ENCODE assay signal across 8 cellular contexts in the genomic region with DNA sequence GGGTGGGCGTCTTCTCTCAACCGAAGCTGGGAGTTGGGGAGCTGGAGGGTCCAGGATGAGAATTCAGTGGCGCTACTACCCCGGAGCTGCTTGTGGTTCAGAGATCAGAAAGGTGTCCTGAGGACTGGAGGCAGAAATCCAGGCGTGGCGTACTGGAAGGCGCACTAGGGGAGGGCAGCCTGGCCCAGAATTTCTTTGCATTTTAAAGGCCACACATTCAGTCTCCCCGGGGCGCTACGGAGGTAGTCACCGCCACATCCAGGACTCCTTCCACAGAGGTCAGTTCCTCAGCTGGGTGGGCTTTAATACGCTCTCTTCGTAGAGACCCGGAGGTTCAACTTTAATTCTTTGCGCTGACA. TPM values are rescaled to one million over a fixed set of nuclear protein-coding genes. Genes with fewer than 3 reads are reported as not detected.
DNase-seq lines count a peak whose midpoint lies in the region; FAIRE-seq and TF ChIP-seq lines count a peak whose summit lies in the region.

No MANE protein-coding gene starts in this region.

- CTCF ChIA-PET in mammary epithelial cell (lab: Charles Lee; ENCODE audit: low non-redundant PET), result no interaction called here

- no peak overlapping the region for H2BK15ac ChIP-seq in H9 (ENCODE audit: low read depth, low read length)

- no peak overlapping the region for H2BK120ac ChIP-seq in H9 (ENCODE audit: low read depth, low read length, poor library complexity, severe bottlenecking)

- peak overlapping the region; percentile 75 to 89 for H3K4me3 Mint-ChIP-seq in H9

- H3K18ac ChIP-seq in H9 (ENCODE audit: insufficient read length, low read depth, low read length), result no peak overlapping the region

- H3K9ac ChIP-seq in H9 (ENCODE audit: extremely low read depth, insufficient read length, low read length) (peak overlapping the region; percentile 28), mammary epithelial cell (ENCODE audit: insufficient read depth, low read length) (peak overlapping the region; percentile 97)

- H3K36me3 Mint-ChIP-seq in H9 (ENCODE audit: insufficient read depth in 1 of 3, low read depth in 3 of 3), result no peaks in the 10 kb centered on the region

- intact Hi-C loops in mammary epithelial cell (cut with micrococcal nuclease) (loop anchor here (1.0 to 5.0 kb wide), 4 partner anchors 57 to 1429 kb away; no protein-coding TSS in a partner anchor), lower leg skin (cut with DNase I; ENCODE audit: low total_unique reads) (no loop called here)

- DNase-seq in H9 (no peak), NCI-H146 (lab: John Stamatoyannopoulos, UW) (peak; percentile 42), mammary epithelial cell (no peak), lower leg skin (ENCODE audit: low spot score in 2 of 2) (peak in 1 of 2 donors; percentile 87), Ammon's horn (ENCODE audit: low spot score) (no peak), GM12891 (ENCODE audit: insufficient read length, low spot score) (no peak)

- H3K27ac ChIP-seq in H9 (ENCODE audit: insufficient read length, low read depth, low read length), result no peak overlapping the region
- peak overlapping the region; percentile 71 for H3K27ac ChIP-seq in mammary epithelial cell (ENCODE audit: insufficient read depth, low read depth, low read length)
- peak overlapping the region; percentile 82 for H3K27ac ChIP-seq in urinary bladder (ENCODE audit: low read depth)

- no peaks in the 10 kb centered on the region for H3K9me3 Mint-ChIP-seq in H9

- no CpG with 5 or more reads among the region's 15 CpGs for WGBS in H9 (ENCODE audit: extremely low coverage, insufficient read length, low lambda C conversion rate)
- 2% methylated on average over 14 of the region's 15 CpGs for WGBS in mammary epithelial cell (ENCODE audit: low coverage, missing lambda C conversion rate)
- 3 to 4% methylated on average over 13 to 15 of the region's 15 CpGs for WGBS in lower leg skin, 2 donors
- WGBS in urinary bladder, result 2% methylated on average over 15 of the region's 15 CpGs

- H4K5ac ChIP-seq in H9 (ENCODE audit: insufficient read length, low read depth, low read length), result no peak overlapping the region

- H2BK5ac ChIP-seq in H9 (ENCODE audit: insufficient read length, low read length), result no peak overlapping the region

- no peak overlapping the region for H4K8ac ChIP-seq in H9 (replicated peaks; ENCODE audit: insufficient read length, low read depth, low read length)

- H3K4me3 ChIP-seq in GM12875 (ENCODE audit: low read depth, low read length), result peak overlapping the region; percentile 54
- peak overlapping the region; percentile 61 to 88 (median 76) for H3K4me3 ChIP-seq in mammary epithelial cell (replicated peaks in 1 of 3; ENCODE audit: insufficient read depth in 1 of 3, low read depth in 2 of 3, low read length in 3 of 3)
- H3K4me3 ChIP-seq in lower leg skin (ENCODE audit: low read depth, poor library complexity, severe bottlenecking), result peak overlapping the region; percentile 54
- peak overlapping the region; percentile 81 for H3K4me3 ChIP-seq in urinary bladder (ENCODE audit: low read depth, low read length)

- no peaks in the 10 kb centered on the region for H3K79me2 ChIP-seq in H9 (ENCODE audit: insufficient read depth, low read length)
- H3K79me2 ChIP-seq in mammary epithelial cell (ENCODE audit: insufficient read depth, low read length), result peaks cover 50% of the 10 kb centered on the region

- peaks cover 51% of the 10 kb centered on the region for H3K27me3 Mint-ChIP-seq in H9 (ENCODE audit: low read depth)

- no peak overlapping the region for H3K23ac ChIP-seq in H9 (ENCODE audit: insufficient read length, low read depth, low read length)

- no peak overlapping the region for H4K91ac ChIP-seq in H9 (ENCODE audit: insufficient read length, low read depth, low read length)

- H3K23me2 ChIP-seq in H9 (ENCODE audit: insufficient read length, low read depth, low read length, poor library complexity, severe bottlenecking), result peaks cover 7% of the 10 kb centered on the region

- no peak overlapping the region for H2BK12ac ChIP-seq in H9 (ENCODE audit: insufficient read length, low read depth, low read length)

- H2AK5ac ChIP-seq in H9 (ENCODE audit: insufficient read length, low read length), result no peak overlapping the region

- peaks cover 22% of the 10 kb centered on the region in 2 experiments for H3K4me1 Mint-ChIP-seq in H9

- H3K9me3 ChIP-seq in H9 (ENCODE audit: control insufficient read depth, low read depth, low read length) (no peaks in the 10 kb centered on the region), mammary epithelial cell (replicated peaks; ENCODE audit: insufficient read depth, low read length) (no peaks in the 10 kb centered on the region)

- TF ChIP-seq POLR2A in lower leg skin (IDR thresholded peaks at IDR 0.05), result no peak
- TF ChIP-seq POLR2A in GM12891 (IDR thresholded peaks at IDR 0.05; ENCODE audit: low read depth, low read length), result no peak

- no peaks in the 10 kb centered on the region; the same call in 1 of the 2 replicates for H3K4me1 ChIP-seq in H9 (ENCODE audit: insufficient read depth, low read length)
- peaks cover 39% of the 10 kb centered on the region for H3K4me1 ChIP-seq in mammary epithelial cell (ENCODE audit: insufficient read depth, low read length)
- no peaks in the 10 kb centered on the region for H3K4me1 ChIP-seq in urinary bladder (ENCODE audit: insufficient read depth)

- dilution Hi-C loops in mammary epithelial cell (cut with HindIII; ENCODE audit: low sequenced_read_pairs), result no loop called here

- H3K56ac ChIP-seq in H9 (ENCODE audit: insufficient read length, low read depth, low read length), result no peak overlapping the region

- H3K36me3 ChIP-seq in mammary epithelial cell (ENCODE audit: insufficient read depth, low read length) (no peaks in the 10 kb centered on the region), urinary bladder (ENCODE audit: insufficient read depth) (no peaks in the 10 kb centered on the region)

- H3K4ac ChIP-seq in H9 (ENCODE audit: low read depth, low read length), result no peak overlapping the region

- no peak overlapping the region for H3K27ac Mint-ChIP-seq in H9

- H4K20me1 ChIP-seq in H9 (ENCODE audit: control insufficient read depth, insufficient read depth, insufficient read length) (no peaks in the 10 kb centered on the region), mammary epithelial cell (ENCODE audit: insufficient read depth, low read length) (no peaks in the 10 kb centered on the region)

- H3T11ph ChIP-seq in H9 (ENCODE audit: low read length), result no peak overlapping the region

- FAIRE-seq in GM12891 (lab: Jason Lieb, UNC), result no peak

- H2BK20ac ChIP-seq in H9 (ENCODE audit: low read depth, low read length, poor library complexity, severe bottlenecking), result no peak overlapping the region

- no TSS peak for BruUV-seq in mammary epithelial cell (replicated peaks; lab: Mats Ljungman, UMichigan)

- H3K14ac ChIP-seq in H9 (ENCODE audit: insufficient read depth, low read length), result no peak overlapping the region

- in situ Hi-C loops in mammary epithelial cell (cut with MboI; ENCODE audit: low sequenced_read_pairs in 2 of 2), result loop anchor here in 1 of 2 donors (10.0 kb wide), 2 partner anchors 57 to 63 kb away; no protein-coding TSS in a partner anchor

- H2AFZ ChIP-seq in H9 (ENCODE audit: low read length) (peak overlapping the region; percentile 54), mammary epithelial cell (ENCODE audit: low read depth, low read length) (peak overlapping the region; percentile 97)

- H3K4me2 ChIP-seq in H9 (ENCODE audit: insufficient read depth, insufficient read length, low read length), result peak overlapping the region; percentile 66
- H3K4me2 ChIP-seq in mammary epithelial cell (ENCODE audit: insufficient read depth, low read depth, low read length), result peak overlapping the region; percentile 90

- H3K27me3 ChIP-seq in H9 (ENCODE audit: insufficient read depth, low read length) (peaks cover 2% of the 10 kb centered on the region; the same call in 1 of the 2 replicates), mammary epithelial cell (ENCODE audit: insufficient read depth, low read length) (no peaks in the 10 kb centered on the region)

- H3K79me1 ChIP-seq in H9 (ENCODE audit: insufficient read depth, low read depth, low read length, poor library complexity, severe bottlenecking), result no peaks in the 10 kb centered on the region

- no peak for TF ChIP-seq CTCF in GM12875 (IDR thresholded peaks at IDR 0.05; ENCODE audit: borderline replicate concordance, insufficient read depth, low read depth, low read length)
- no peak for TF ChIP-seq CTCF in H9 (conservative IDR thresholded peaks at IDR 0.05)
- no peak for TF ChIP-seq CTCF in mammary epithelial cell (conservative IDR thresholded peaks at IDR 0.05 in 1 of 2, IDR thresholded peaks at IDR 0.05 in 1 of 2; ENCODE audit: extremely low read depth in 1 of 2, insufficient read depth in 1 of 2, low read depth in 1 of 2, low read length in 2 of 2)
- TF ChIP-seq CTCF in lower leg skin (IDR thresholded peaks at IDR 0.05), result no peak

TF ChIP-seq in GM12891, 5 proteins besides CTCF, POLR2A, EP300 and RAD21:
- TF ChIP-seq PAX5 (IDR thresholded peaks at IDR 0.05; ENCODE audit: insufficient read depth, low read length, severe bottlenecking) (no peak), SPI1 (IDR thresholded peaks at IDR 0.05; ENCODE audit: low read depth, low read length) (no peak), POLR2AphosphoS5 (IDR thresholded peaks at IDR 0.05; ENCODE audit: low read depth, low read length) (no peak), TAF1 (IDR thresholded peaks at IDR 0.05; ENCODE audit: low read depth, low read length) (no peak), POU2F2 (IDR thresholded peaks at IDR 0.05; ENCODE audit: low read depth, low read length) (no peak)
TF ChIP-seq in GM12891: peak in this region for 0.

RNA-seq across cellular contexts. Expression of gene MCTP2, which starts 0.3 kb away (rescaled TPM):
- 1.3 and 2.0 TPM in 2 replicates for total RNA-seq in H9 (2021)
- total RNA-seq in mammary epithelial cell, result 10 to 100 TPM; 24.5 to 28.0 TPM
- 19.5 TPM for polyA plus RNA-seq in mammary epithelial cell
- 21.3 TPM for polyA minus RNA-seq in mammary epithelial cell
- total RNA-seq in lower leg skin, result 10 to 100 TPM; 18.9 to 24.1 (median 20.4) TPM
- 37.3 TPM for total RNA-seq in urinary bladder
- polyA plus RNA-seq in urinary bladder, result 3.9 TPM
- 0.32 TPM for polyA plus RNA-seq in GM12891 (2012; ENCODE audit: low read depth, missing spikeins)
